31 cellular contexts compared by ENCODE assay signal in genomic region chr6:67045076-67045475, GRCh38.
"Had no signal": no experiment of that assay in that cellular context is flagged by ENCODE, and none has a peak within 500 bp of the region (broad histone marks: within the 10 kb centered on the region; RNA-seq: fewer than 3 reads in every experiment).

No MANE protein-coding gene starts in this region.

- H3K36me3 ChIP-seq: ascending aorta, cardiac muscle cell had no signal

- H3K9me3 ChIP-seq: ascending aorta had no signal

- ATAC-seq: activated CD8-positive, alpha-beta T cell treated with anti-CD3 and anti-CD28 coated beads for 36 hours; activated naive CD8-positive, alpha-beta T cell treated with anti-CD3 and anti-CD28 coated beads, Interleukin-2, amount 50 U/mL, for 24 hours; activated T-cell treated with anti-CD3 and anti-CD28 coated beads, Interleukin-2, amount 50 U/mL, for 4 hours; activated T-cell treated with anti-CD3 and anti-CD28 coated beads, Interleukin-2, amount 50 U/mL, for 72 hours; activated T-helper 17 cell treated with anti-CD3 and anti-CD28 coated beads, Interleukin-2, amount 50 U/mL, for 72 hours; T-cell; T-helper 17 cell had no signal

- DNase-seq: activated B cell treated with CpG ODN at 0.5 μM for 24 hours; activated CD4-positive, alpha-beta memory T cell treated with anti-CD3 and anti-CD28 coated beads for 36 hours; activated CD4-positive, alpha-beta T cell treated with anti-CD3 and anti-CD28 coated beads for 4 hours; activated CD4-positive, alpha-beta T cell treated with anti-CD3 and anti-CD28 coated beads, Interleukin-2, amount 10 ng/mL, durations not matched to agents 24 days and 14 days; activated CD4-positive, alpha-beta T cell treated with anti-CD3 and anti-CD28 coated beads, Interleukin-2, amount 50 U/mL, for 1 hour; activated CD4-positive, alpha-beta T cell treated with anti-CD3 and anti-CD28 coated beads, Interleukin-2, amount 50 U/mL, for 4 hours; activated CD4-positive, CD25-positive, alpha-beta regulatory T cell treated with anti-CD3 and anti-CD28 coated beads, Interleukin-2, amount 50 U/mL, for 72 hours; activated CD8-positive, alpha-beta memory T cell treated with anti-CD3 and anti-CD28 coated beads, Interleukin-2, amount 50 U/mL, for 4 hours; activated CD8-positive, alpha-beta T cell treated with anti-CD3 and anti-CD28 coated beads for 36 hours; activated gamma-delta T cell; activated naive CD4-positive, alpha-beta T cell treated with anti-CD3 and anti-CD28 coated beads, Interleukin-2, amount 10 ng/mL, durations not matched to agents 7 days and 5 days; activated naive CD4-positive, alpha-beta T cell treated with Interleukin-2 at 50 U/mL for 16 hours; activated naive CD8-positive, alpha-beta T cell treated with anti-CD3 and anti-CD28 coated beads, Interleukin-2, amount 10 ng/mL, durations not matched to agents 7 days and 5 days; activated naive CD8-positive, alpha-beta T cell treated with anti-CD3 and anti-CD28 coated beads, Interleukin-2, amount 50 U/mL, for 24 hours; activated T-cell treated with anti-CD3 and anti-CD28 coated beads for 4 hours; activated T-cell treated with anti-CD3 and anti-CD28 coated beads, Interleukin-2, amount 50 U/mL, for 1 hour; activated T-cell treated with anti-CD3 and anti-CD28 coated beads, Interleukin-2, amount 50 U/mL, for 4 hours; activated T-cell treated with anti-CD3 and anti-CD28 coated beads, Interleukin-2, amount 50 U/mL, for 72 hours; amygdala; anterior cingulate cortex; caudate nucleus; cerebellar nuclear complex; T-cell; T-helper 17 cell; T1000 had no signal

- FAIRE-seq: bronchial epithelial cell, TTC549 had no signal

- H3K4me1 ChIP-seq: ascending aorta had no signal

- H3K27me3 ChIP-seq: ascending aorta, cardiac muscle cell had no signal

- H3K27ac ChIP-seq: ascending aorta, cardiac muscle cell, VCaP had no signal

- H3K4me3 ChIP-seq: ascending aorta, cardiac muscle cell had no signal
